8 cellular contexts compared by ENCODE assay signal in the genomic region with DNA sequence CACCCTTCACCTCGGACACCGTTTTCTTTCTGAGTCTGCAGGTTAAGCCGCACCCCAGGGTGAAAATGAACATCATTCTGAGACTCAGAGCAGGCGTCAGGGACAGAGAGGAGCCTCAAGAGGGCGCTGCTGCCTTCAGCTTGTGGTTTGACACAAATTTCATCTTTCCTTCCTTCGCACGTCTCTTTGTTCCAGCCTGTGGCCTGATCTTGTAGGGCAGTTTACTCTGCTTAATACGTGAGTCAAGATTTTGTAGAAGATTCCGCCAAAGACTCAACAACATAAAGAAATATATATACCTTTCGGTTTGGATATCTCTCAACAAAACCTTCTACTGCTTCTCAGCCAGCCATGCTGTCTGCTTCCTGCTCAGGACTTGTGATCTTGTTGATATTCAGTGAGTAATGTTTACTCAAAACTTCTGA.
DNase-seq lines count a peak whose midpoint lies in the region; ATAC-seq and TF ChIP-seq lines count a peak whose summit lies in the region.

No MANE protein-coding gene starts in this region.

- no peaks in the 10 kb centered on the region for H3K36me3 ChIP-seq in CD4-positive, CD25-positive, alpha-beta regulatory T cell (ENCODE audit: control insufficient read depth, insufficient read depth, low read length)

- ATAC-seq in CD4-positive, CD25-positive, alpha-beta regulatory T cell (ENCODE audit: low read depth in 2 of 2): peak; percentile 72 to 73
- ATAC-seq in stimulated activated naive B cell treated with anti-CD40 and anti-IgM and Interleukin-4, amounts not matched to agents 10 μg/mL and 1 μg/mL and 100 μg/mL, for 72 hours (replicated peaks): peak; percentile 29 to 43
- ATAC-seq in HG02588 (IDR thresholded peaks at IDR 0.05; ENCODE audit: unreplicated experiment): no peak
- ATAC-seq in HG02884 (IDR thresholded peaks at IDR 0.05; ENCODE audit: unreplicated experiment): no peak

- H3K4me3 Mint-ChIP-seq in CD4-positive, CD25-positive, alpha-beta regulatory T cell: peak overlapping the region; percentile 68 to 85 (median 78)
- no peak overlapping the region for H3K4me3 Mint-ChIP-seq in stimulated activated naive B cell treated with anti-CD40 and anti-IgM and Interleukin-4, amounts not matched to agents 10 μg/mL and 1 μg/mL and 100 μg/mL, for 72 hours

- no peaks in the 10 kb centered on the region for H3K27me3 Mint-ChIP-seq in CD4-positive, CD25-positive, alpha-beta regulatory T cell
- H3K27me3 Mint-ChIP-seq in stimulated activated naive B cell treated with anti-CD40 and anti-IgM and Interleukin-4, amounts not matched to agents 10 μg/mL and 1 μg/mL and 100 μg/mL, for 72 hours: peaks cover 14 to 34% of the 10 kb centered on the region in 2 donors

- no peak for TF ChIP-seq POLR2A in NB4 (IDR thresholded peaks at IDR 0.05; ENCODE audit: extremely low read depth, insufficient read length)

- H3K9me3 ChIP-seq in CD4-positive, CD25-positive, alpha-beta regulatory T cell (ENCODE audit: control insufficient read depth in 2 of 2, low read length in 2 of 2): no peaks in the 10 kb centered on the region

- peaks cover 7 to 33% (median 10%) of the 10 kb centered on the region in 4 donors for H3K4me1 Mint-ChIP-seq in CD4-positive, CD25-positive, alpha-beta regulatory T cell
- no peaks in the 10 kb centered on the region for H3K4me1 Mint-ChIP-seq in stimulated activated naive B cell treated with anti-CD40 and anti-IgM and Interleukin-4, amounts not matched to agents 10 μg/mL and 1 μg/mL and 100 μg/mL, for 72 hours

- H3K4me3 ChIP-seq in CD4-positive, CD25-positive, alpha-beta regulatory T cell (ENCODE audit: low read depth, low read length): peak overlapping the region; percentile 69
- H3K4me3 ChIP-seq in NB4 (ENCODE audit: low read depth, low read length): no peak overlapping the region

- TF ChIP-seq CTCF in NB4 (IDR thresholded peaks at IDR 0.05; ENCODE audit: low read depth, low read length): peak; percentile 80

- peak; percentile 48 to 83 (median 65) for DNase-seq in CD4-positive, CD25-positive, alpha-beta regulatory T cell
- peak; percentile 32 for DNase-seq in NB4 (ENCODE audit: low read depth)
- peak; percentile 44 for DNase-seq in activated T-cell treated with anti-CD3 and anti-CD28 coated beads for 4 hours
- peak; percentile 30 for DNase-seq in iPS DF 19.7 (ENCODE audit: low read depth, low spot score)
- DNase-seq in stimulated activated naive B cell treated with anti-CD40 and anti-IgM and Interleukin-4, amounts not matched to agents 10 μg/mL and 1 μg/mL and 100 μg/mL, for 72 hours: no peak
- DNase-seq in NCI-H446 (lab: John Stamatoyannopoulos, UW): no peak

- no peaks in the 10 kb centered on the region for H3K9me3 Mint-ChIP-seq in CD4-positive, CD25-positive, alpha-beta regulatory T cell
- H3K9me3 Mint-ChIP-seq in stimulated activated naive B cell treated with anti-CD40 and anti-IgM and Interleukin-4, amounts not matched to agents 10 μg/mL and 1 μg/mL and 100 μg/mL, for 72 hours: no peaks in the 10 kb centered on the region

- peak overlapping the region; percentile 69 for H3K27ac ChIP-seq in CD4-positive, CD25-positive, alpha-beta regulatory T cell (ENCODE audit: insufficient read depth, low read length, poor library complexity, severe bottlenecking)

- no peaks in the 10 kb centered on the region for H3K27me3 ChIP-seq in CD4-positive, CD25-positive, alpha-beta regulatory T cell (ENCODE audit: control insufficient read depth, insufficient read depth, low read length)

- H3K4me1 ChIP-seq in CD4-positive, CD25-positive, alpha-beta regulatory T cell (ENCODE audit: control insufficient read depth, insufficient read depth, low read length, poor library complexity, severe bottlenecking): no peaks in the 10 kb centered on the region

- H3K27ac Mint-ChIP-seq in CD4-positive, CD25-positive, alpha-beta regulatory T cell: peak overlapping the region; percentile 85 to 89 (median 88)
- H3K27ac Mint-ChIP-seq in stimulated activated naive B cell treated with anti-CD40 and anti-IgM and Interleukin-4, amounts not matched to agents 10 μg/mL and 1 μg/mL and 100 μg/mL, for 72 hours: no peak overlapping the region

- no peaks in the 10 kb centered on the region for H3K36me3 Mint-ChIP-seq in CD4-positive, CD25-positive, alpha-beta regulatory T cell
- H3K36me3 Mint-ChIP-seq in stimulated activated naive B cell treated with anti-CD40 and anti-IgM and Interleukin-4, amounts not matched to agents 10 μg/mL and 1 μg/mL and 100 μg/mL, for 72 hours: no peaks in the 10 kb centered on the region

Comparison
In these comparisons a context has a peak if more than half of its experiments do, and no peak if none do; other contexts are left out.
1. ATAC-seq: peak in CD4-positive, CD25-positive, alpha-beta regulatory T cell (2 of 2) and stimulated activated naive B cell treated with anti-CD40 and anti-IgM and Interleukin-4, amounts not matched to agents 10 μg/mL and 1 μg/mL and 100 μg/mL, for 72 hours (2 of 2); none in HG02588 (single experiment) and HG02884 (single experiment).
2. DNase-seq: peak in CD4-positive, CD25-positive, alpha-beta regulatory T cell (3 of 3), NB4 (single experiment), activated T-cell treated with anti-CD3 and anti-CD28 coated beads for 4 hours (single experiment) and iPS DF 19.7 (single experiment); none in stimulated activated naive B cell treated with anti-CD40 and anti-IgM and Interleukin-4, amounts not matched to agents 10 μg/mL and 1 μg/mL and 100 μg/mL, for 72 hours (single experiment) and NCI-H446 (0 of 2).
3. H3K4me3 Mint-ChIP-seq: peak in CD4-positive, CD25-positive, alpha-beta regulatory T cell (4 of 4); none in stimulated activated naive B cell treated with anti-CD40 and anti-IgM and Interleukin-4, amounts not matched to agents 10 μg/mL and 1 μg/mL and 100 μg/mL, for 72 hours (0 of 2).